12 cellular contexts compared by ENCODE assay signal in genomic region chr21:18049461-18049860, GRCh38.
A peak's percentile ranks its signal among the peaks of the same experiment; 100 is the strongest.
DNase-seq lines count a peak whose midpoint lies in the region; ATAC-seq, FAIRE-seq and TF ChIP-seq lines count a peak whose summit lies in the region.
"Had no signal": no experiment of that assay in that cellular context is flagged by ENCODE, and none has a peak within 500 bp of the region (broad histone marks: within the 10 kb centered on the region; RNA-seq: fewer than 3 reads in every experiment).

No MANE protein-coding gene starts in this region.

- H3K27me3 ChIP-seq in small intestine (ENCODE audit: control insufficient read depth in 2 of 2, insufficient read depth in 2 of 2, low read length in 2 of 2), result no peaks in the 10 kb centered on the region

- 69 to 81% (median 70%) methylated on average over 2 of the region's 2 CpGs for WGBS in small intestine, 3 donors

- no peaks in the 10 kb centered on the region for H3K36me3 ChIP-seq in small intestine (ENCODE audit: control insufficient read depth in 2 of 2, insufficient read depth in 2 of 2, low read length in 2 of 2)

- H3K4me3 ChIP-seq in small intestine (ENCODE audit: low read depth in 1 of 2, low read length in 2 of 2), result no peak overlapping the region
- H3K4me3 ChIP-seq: SK-N-MC had no signal

- ATAC-seq in GM21515 (IDR thresholded peaks at IDR 0.05; ENCODE audit: unreplicated experiment) (no peak), HG03095 (IDR thresholded peaks at IDR 0.05; ENCODE audit: unreplicated experiment) (no peak)

- no peaks in the 10 kb centered on the region for H3K9me3 ChIP-seq in small intestine (ENCODE audit: control insufficient read depth, low read depth)

- no peak for DNase-seq in D721Med (ENCODE audit: insufficient read length, low spot score)
- peak; percentile 49 for DNase-seq in NCI-H1092 (lab: John Stamatoyannopoulos, UW)
- DNase-seq in NCI-H446 treated with DMSO at 0.1 percent for 48 hours (lab: John Stamatoyannopoulos, UW), result peak; percentile 61
- peak; percentile 43 for DNase-seq in left kidney (ENCODE audit: low read depth, low spot score)
- DNase-seq in small intestine, result no peak
- DNase-seq: DMS79 treated with DMSO at 0.1 percent for 48 hours, KBM-7 had no signal

- peak; percentile 25 for FAIRE-seq in D721Med (lab: Jason Lieb, UNC)
- no peak for FAIRE-seq in small intestine (lab: Jason Lieb, UNC)
- FAIRE-seq: G401.6, GM18507 had no signal

- no peak overlapping the region for H3K27ac ChIP-seq in small intestine (ENCODE audit: low read depth in 1 of 2, low read length in 1 of 2)
- H3K27ac ChIP-seq: SK-N-MC had no signal

- H3K4me1 ChIP-seq in small intestine (ENCODE audit: control insufficient read depth in 2 of 2, insufficient read depth in 1 of 2, low read depth in 1 of 2, low read length in 1 of 2), result no peaks in the 10 kb centered on the region

- TF ChIP-seq CTCF in D721Med (IDR thresholded peaks at IDR 0.05; ENCODE audit: insufficient read depth, missing control alignments), result no peak

Comparison
In these comparisons a context has a peak if more than half of its experiments do, and no peak if none do; other contexts are left out.
1. DNase-seq: peak in NCI-H1092 (single experiment), NCI-H446 treated with DMSO at 0.1 percent for 48 hours (single experiment) and left kidney (single experiment); none in D721Med (single experiment) and small intestine (single experiment).